Comparison of ENCODE assay signal across 1 cellular context in the genomic region with DNA sequence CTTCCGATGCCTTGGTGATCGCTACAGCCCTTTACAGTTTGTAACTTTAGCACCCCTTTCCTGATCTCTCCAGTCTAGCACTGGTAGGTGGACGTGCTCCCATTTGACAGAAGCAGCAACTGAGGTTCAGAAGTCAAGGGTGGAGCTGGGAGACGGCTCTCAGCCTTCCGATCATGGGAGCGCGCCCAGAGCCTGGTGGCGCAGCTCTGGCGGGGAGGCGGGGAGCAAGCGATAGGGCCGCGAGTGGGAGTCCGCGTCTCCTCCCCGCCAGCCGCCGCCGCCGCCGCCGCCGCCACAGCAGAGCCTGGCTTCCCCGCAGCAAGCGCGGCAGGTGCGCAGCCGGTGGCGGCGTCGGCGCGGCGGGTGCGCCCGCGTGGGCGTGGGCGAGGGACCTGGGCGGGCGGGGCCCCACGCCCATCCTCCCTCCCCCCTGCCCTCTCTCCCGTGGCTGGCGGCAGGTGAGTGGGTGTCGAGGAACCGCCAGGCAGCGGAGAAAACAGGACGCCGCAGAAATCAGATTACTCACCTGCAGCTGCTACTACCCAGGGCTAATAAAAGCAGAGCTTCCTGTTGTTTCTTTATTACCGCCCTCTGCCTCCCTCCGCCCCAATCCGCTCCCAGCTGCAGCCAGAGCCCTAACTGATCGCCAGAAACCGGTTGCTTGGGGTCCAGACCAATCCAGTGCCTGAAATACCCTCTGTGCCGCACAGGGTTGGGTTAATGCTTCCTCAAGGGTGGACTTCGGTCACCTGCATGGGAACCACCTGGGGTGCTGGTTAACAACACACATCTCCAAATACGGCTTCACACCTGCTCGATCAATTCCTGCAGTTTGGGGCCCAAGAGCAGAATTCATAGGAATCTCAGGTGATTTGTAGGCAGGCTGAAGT.
TF ChIP-seq lines count a peak whose summit lies in the region.

No MANE protein-coding gene starts in this region.

TF ChIP-seq in HEK293, 187 proteins besides CTCF, POLR2A, EP300 and RAD21 (continued from another document):
- TF ChIP-seq, protein P1, sequence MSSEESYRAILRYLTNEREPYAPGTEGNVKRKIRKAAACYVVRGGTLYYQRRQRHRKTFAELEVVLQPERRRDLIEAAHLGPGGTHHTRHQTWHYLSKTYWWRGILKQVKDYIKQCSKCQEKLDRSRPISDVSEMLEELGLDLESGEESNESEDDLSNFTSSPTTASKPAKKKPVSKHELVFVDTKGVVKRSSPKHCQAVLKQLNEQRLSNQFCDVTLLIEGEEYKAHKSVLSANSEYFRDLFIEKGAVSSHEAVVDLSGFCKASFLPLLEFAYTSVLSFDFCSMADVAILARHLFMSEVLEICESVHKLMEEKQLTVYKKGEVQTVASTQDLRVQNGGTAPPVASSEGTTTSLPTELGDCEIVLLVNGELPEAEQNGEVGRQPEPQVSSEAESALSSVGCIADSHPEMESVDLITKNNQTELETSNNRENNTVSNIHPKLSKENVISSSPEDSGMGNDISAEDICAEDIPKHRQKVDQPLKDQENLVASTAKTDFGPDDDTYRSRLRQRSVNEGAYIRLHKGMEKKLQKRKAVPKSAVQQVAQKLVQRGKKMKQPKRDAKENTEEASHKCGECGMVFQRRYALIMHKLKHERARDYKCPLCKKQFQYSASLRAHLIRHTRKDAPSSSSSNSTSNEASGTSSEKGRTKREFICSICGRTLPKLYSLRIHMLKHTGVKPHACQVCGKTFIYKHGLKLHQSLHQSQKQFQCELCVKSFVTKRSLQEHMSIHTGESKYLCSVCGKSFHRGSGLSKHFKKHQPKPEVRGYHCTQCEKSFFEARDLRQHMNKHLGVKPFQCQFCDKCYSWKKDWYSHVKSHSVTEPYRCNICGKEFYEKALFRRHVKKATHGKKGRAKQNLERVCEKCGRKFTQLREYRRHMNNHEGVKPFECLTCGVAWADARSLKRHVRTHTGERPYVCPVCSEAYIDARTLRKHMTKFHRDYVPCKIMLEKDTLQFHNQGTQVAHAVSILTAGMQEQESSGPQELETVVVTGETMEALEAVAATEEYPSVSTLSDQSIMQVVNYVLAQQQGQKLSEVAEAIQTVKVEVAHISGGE (tag by site-specific recombination; conservative IDR thresholded peaks at IDR 0.05; ENCODE audit: low read depth): no peak
- TF ChIP-seq ZNF76 (tag by site-specific recombination; IDR thresholded peaks at IDR 0.05; ENCODE audit: borderline replicate concordance, low read depth): no peak
- TF ChIP-seq, protein P2, sequence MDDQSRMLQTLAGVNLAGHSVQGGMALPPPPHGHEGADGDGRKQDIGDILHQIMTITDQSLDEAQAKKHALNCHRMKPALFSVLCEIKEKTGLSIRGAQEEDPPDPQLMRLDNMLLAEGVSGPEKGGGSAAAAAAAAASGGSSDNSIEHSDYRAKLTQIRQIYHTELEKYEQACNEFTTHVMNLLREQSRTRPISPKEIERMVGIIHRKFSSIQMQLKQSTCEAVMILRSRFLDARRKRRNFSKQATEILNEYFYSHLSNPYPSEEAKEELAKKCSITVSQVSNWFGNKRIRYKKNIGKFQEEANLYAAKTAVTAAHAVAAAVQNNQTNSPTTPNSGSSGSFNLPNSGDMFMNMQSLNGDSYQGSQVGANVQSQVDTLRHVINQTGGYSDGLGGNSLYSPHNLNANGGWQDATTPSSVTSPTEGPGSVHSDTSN (CRISPR knock-in tag; IDR thresholded peaks at IDR 0.05): peak; percentile 47; the same call in 1 of the 2 replicates
- TF ChIP-seq, protein P3, sequence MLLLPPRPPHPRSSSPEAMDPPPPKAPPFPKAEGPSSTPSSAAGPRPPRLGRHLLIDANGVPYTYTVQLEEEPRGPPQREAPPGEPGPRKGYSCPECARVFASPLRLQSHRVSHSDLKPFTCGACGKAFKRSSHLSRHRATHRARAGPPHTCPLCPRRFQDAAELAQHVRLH (tag by site-specific recombination; IDR thresholded peaks at IDR 0.05): 0 out of 2 replicates have a peak, but pooled peaks have one; percentile 20
- TF ChIP-seq ZNF670 (tag by site-specific recombination; IDR thresholded peaks at IDR 0.05; ENCODE audit: low read depth): no peak
- 0 out of 2 replicates have a peak, but pooled peaks have one; percentile 31 for TF ChIP-seq ZBTB8A (tag by site-specific recombination; IDR thresholded peaks at IDR 0.05)
- TF ChIP-seq ZSCAN30 (tag by site-specific recombination; IDR thresholded peaks at IDR 0.05): 0 out of 2 replicates have a peak, but pooled peaks have one; percentile 11
- no peak for TF ChIP-seq ZNF785 (tag by site-specific recombination; IDR thresholded peaks at IDR 0.05)
- 0 out of 2 replicates have a peak, but pooled peaks have one; percentile 15 for TF ChIP-seq KLF9 (tag by site-specific recombination; IDR thresholded peaks at IDR 0.05; ENCODE audit: low read depth)
- TF ChIP-seq, protein P4, sequence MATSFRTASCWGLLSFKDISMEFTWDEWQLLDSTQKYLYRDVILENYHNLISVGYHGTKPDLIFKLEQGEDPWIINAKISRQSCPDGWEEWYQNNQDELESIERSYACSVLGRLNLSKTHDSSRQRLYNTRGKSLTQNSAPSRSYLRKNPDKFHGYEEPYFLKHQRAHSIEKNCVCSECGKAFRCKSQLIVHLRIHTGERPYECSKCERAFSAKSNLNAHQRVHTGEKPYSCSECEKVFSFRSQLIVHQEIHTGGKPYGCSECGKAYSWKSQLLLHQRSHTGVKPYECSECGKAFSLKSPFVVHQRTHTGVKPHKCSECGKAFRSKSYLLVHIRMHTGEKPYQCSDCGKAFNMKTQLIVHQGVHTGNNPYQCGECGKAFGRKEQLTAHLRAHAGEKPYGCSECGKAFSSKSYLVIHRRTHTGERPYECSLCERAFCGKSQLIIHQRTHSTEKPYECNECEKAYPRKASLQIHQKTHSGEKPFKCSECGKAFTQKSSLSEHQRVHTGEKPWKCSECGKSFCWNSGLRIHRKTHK (tag by site-specific recombination; IDR thresholded peaks at IDR 0.05): no peak
- no peak for TF ChIP-seq SCRT2 (tag by site-specific recombination; IDR thresholded peaks at IDR 0.05)
- TF ChIP-seq ZNF404 (tag by site-specific recombination; IDR thresholded peaks at IDR 0.05): no peak
- no peak for TF ChIP-seq ZNF501 (tag by site-specific recombination; IDR thresholded peaks at IDR 0.05)
- TF ChIP-seq, protein P5, sequence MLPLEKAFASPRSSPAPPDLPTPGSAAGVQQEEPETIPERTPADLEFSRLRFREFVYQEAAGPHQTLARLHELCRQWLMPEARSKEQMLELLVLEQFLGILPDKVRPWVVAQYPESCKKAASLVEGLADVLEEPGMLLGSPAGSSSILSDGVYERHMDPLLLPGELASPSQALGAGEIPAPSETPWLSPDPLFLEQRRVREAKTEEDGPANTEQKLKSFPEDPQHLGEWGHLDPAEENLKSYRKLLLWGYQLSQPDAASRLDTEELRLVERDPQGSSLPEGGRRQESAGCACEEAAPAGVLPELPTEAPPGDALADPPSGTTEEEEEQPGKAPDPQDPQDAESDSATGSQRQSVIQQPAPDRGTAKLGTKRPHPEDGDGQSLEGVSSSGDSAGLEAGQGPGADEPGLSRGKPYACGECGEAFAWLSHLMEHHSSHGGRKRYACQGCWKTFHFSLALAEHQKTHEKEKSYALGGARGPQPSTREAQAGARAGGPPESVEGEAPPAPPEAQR (tag by site-specific recombination; IDR thresholded peaks at IDR 0.05): no peak
- TF ChIP-seq ZIC2 (tag by site-specific recombination; IDR thresholded peaks at IDR 0.05): peak; percentile 48; the same call in 1 of the 2 replicates
- no peak for TF ChIP-seq ZBTB17 (tag by site-specific recombination; IDR thresholded peaks at IDR 0.05)
- TF ChIP-seq ZBTB21 (tag by site-specific recombination; IDR thresholded peaks at IDR 0.05): no peak
- no peak for TF ChIP-seq ZNF747 (tag by site-specific recombination; IDR thresholded peaks at IDR 0.05)
- no peak for TF ChIP-seq ZNF830 (tag by site-specific recombination; IDR thresholded peaks at IDR 0.05; ENCODE audit: low read depth)
- no peak for TF ChIP-seq BCL11B (tag by site-specific recombination; IDR thresholded peaks at IDR 0.05; ENCODE audit: low read depth)
- TF ChIP-seq KLF16 (tag by site-specific recombination; IDR thresholded peaks at IDR 0.05): 0 out of 2 replicates have a peak, but pooled peaks have one; percentile 21
- TF ChIP-seq, protein P6, sequence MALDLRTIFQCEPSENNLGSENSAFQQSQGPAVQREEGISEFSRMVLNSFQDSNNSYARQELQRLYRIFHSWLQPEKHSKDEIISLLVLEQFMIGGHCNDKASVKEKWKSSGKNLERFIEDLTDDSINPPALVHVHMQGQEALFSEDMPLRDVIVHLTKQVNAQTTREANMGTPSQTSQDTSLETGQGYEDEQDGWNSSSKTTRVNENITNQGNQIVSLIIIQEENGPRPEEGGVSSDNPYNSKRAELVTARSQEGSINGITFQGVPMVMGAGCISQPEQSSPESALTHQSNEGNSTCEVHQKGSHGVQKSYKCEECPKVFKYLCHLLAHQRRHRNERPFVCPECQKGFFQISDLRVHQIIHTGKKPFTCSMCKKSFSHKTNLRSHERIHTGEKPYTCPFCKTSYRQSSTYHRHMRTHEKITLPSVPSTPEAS (tag by site-specific recombination; IDR thresholded peaks at IDR 0.05): no peak
- TF ChIP-seq ZFHX2 (tag by site-specific recombination; conservative IDR thresholded peaks at IDR 0.05): peak; percentile 82
- TF ChIP-seq, protein P7, sequence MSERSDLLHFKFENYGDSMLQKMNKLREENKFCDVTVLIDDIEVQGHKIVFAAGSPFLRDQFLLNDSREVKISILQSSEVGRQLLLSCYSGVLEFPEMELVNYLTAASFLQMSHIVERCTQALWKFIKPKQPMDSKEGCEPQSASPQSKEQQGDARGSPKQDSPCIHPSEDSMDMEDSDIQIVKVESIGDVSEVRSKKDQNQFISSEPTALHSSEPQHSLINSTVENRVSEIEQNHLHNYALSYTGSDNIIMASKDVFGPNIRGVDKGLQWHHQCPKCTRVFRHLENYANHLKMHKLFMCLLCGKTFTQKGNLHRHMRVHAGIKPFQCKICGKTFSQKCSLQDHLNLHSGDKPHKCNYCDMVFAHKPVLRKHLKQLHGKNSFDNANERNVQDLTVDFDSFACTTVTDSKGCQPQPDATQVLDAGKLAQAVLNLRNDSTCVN (tag by site-specific recombination; optimal IDR thresholded peaks at IDR 0.05): peak; percentile 32
- no peak for TF ChIP-seq ZNF664 (tag by site-specific recombination; IDR thresholded peaks at IDR 0.05)
- TF ChIP-seq, protein P8, sequence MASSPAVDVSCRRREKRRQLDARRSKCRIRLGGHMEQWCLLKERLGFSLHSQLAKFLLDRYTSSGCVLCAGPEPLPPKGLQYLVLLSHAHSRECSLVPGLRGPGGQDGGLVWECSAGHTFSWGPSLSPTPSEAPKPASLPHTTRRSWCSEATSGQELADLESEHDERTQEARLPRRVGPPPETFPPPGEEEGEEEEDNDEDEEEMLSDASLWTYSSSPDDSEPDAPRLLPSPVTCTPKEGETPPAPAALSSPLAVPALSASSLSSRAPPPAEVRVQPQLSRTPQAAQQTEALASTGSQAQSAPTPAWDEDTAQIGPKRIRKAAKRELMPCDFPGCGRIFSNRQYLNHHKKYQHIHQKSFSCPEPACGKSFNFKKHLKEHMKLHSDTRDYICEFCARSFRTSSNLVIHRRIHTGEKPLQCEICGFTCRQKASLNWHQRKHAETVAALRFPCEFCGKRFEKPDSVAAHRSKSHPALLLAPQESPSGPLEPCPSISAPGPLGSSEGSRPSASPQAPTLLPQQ (tag by site-specific recombination; IDR thresholded peaks at IDR 0.05): no peak
